Comparison of ENCODE assay signal across 3 cellular contexts in the genomic region with DNA sequence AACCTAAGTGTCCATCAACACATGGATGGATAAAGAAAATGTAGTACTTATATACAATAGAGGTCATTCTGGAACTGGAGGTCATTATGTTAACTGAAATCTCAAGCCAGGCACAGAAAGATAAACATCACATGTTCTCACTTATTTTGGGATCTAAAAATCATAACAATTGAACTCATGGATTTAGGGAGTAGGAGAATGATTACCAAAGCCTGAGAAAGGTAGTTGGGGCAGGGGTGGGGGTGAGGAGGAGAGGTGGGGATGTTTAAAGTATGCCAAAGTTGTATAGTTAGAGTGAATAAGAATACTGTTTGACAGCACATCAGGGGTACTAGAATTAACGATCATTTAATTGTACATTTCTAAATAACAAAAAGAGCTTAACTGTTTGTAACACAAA.
"Had no signal": no experiment of that assay in that cellular context is flagged by ENCODE, and none has a peak within 500 bp of the region (broad histone marks: within the 10 kb centered on the region; RNA-seq: fewer than 3 reads in every experiment).

No MANE protein-coding gene starts in this region.

- ATAC-seq: GM12878 had no signal

- H3K4me3 ChIP-seq: GM12878 had no signal

- DNase-seq: GDM1, GF-D8 had no signal
